15 cellular contexts compared by ENCODE assay signal in the genomic region with DNA sequence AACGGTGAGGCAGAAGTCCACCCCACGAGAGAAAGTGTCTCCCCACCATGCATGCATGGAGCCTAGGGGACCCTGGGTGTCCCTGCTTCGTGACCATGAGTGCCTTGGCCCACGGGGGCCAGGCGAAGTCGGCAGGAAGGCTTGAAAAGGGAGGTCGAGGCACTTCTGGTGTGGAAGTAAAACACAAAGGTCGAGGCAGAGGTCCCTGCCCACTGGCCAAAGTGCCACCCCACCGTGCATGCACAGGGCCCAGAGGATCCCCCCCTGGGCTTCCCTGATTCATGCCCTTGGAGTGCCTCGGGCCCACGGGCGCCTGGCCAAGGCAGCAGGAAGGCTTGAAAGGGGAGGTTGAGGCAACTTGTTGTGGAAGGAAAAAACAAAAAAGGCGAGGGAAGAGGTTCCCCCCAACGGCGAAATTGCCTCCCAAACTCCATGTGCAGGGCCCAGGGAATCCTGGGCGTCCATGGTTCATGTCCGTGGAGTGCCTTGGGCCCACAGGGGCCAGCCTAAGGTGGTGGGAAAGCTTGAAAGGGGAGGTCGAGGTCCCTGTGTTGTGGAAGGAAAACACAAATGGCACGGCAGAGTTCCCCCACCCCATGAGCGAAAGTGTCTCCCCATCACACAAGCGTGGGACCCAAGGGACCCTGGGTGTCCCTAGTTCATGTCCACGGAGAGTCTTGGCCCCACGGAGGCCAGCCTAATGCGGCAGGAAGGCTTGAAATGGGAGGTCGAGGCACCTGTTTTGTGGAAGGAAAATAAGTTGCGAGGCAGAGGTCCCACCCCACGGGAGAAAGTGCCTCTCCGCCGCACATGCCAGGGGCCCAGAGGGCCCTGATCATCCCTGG.
DNase-seq lines count a peak whose midpoint lies in the region; ATAC-seq and TF ChIP-seq lines count a peak whose summit lies in the region.
"Had no signal": no experiment of that assay in that cellular context is flagged by ENCODE, and none has a peak within 500 bp of the region (broad histone marks: within the 10 kb centered on the region; RNA-seq: fewer than 3 reads in every experiment).

No MANE protein-coding gene starts in this region.

- DNase-seq in GM10248 (ENCODE audit: extremely low spot score) (peak; percentile 5), iPS-NIHi11 (ENCODE audit: low spot score) (peak; percentile 2), sigmoid colon (peak; percentile 57), HEK293T (ENCODE audit: extremely low spot score) (no peak), NCI-H69 (lab: John Stamatoyannopoulos, UW) (no peak), caudate nucleus (lab: John Stamatoyannopoulos, UW) (no peak)
- peak; percentile 3 for DNase-seq in activated CD8-positive, alpha-beta memory T cell treated with anti-CD3 and anti-CD28 coated beads, Interleukin-2, amount 50 U/mL, for 4 hours
- DNase-seq: activated CD8-positive, alpha-beta T cell treated with anti-CD3 and anti-CD28 coated beads for 36 hours; cerebellar nuclear complex; NCI-H2029; NCI-H82 had no signal

- H3K27me3 ChIP-seq in sigmoid colon, result peaks cover 0 to 16% (median 0%) of the 10 kb centered on the region in 3 donors
- H3K27me3 ChIP-seq: testis had no signal

- POLR2A ChIA-PET in GM10248 (lab: Yijun Ruan, JAX) (no interaction called here), HEK293T (lab: Yijun Ruan, JAX) (no interaction called here)

- H3K27ac ChIP-seq in sigmoid colon, result no peak overlapping the region
- no peak overlapping the region for H3K27ac ChIP-seq in caudate nucleus (ENCODE audit: low read depth, low read length)
- H3K27ac ChIP-seq: epithelial cell of prostate, testis had no signal

- intact Hi-C loops in sigmoid colon (cut with DNase I), result no loop called here

- TF ChIP-seq EP300 in sigmoid colon (IDR thresholded peaks at IDR 0.05), result no peak

- CTCF ChIA-PET in GM10248 (lab: Yijun Ruan, JAX), result no interaction called here
- CTCF ChIA-PET in HEK293T (lab: Yijun Ruan, JAX), result no interaction called here

- no peak for ATAC-seq in HG03280 (IDR thresholded peaks at IDR 0.05; ENCODE audit: unreplicated experiment)
- ATAC-seq: activated CD8-positive, alpha-beta T cell treated with anti-CD3 and anti-CD28 coated beads for 36 hours; activated naive CD4-positive, alpha-beta T cell treated with anti-CD3 and anti-CD28 coated beads, Interleukin-2, amount 50 U/mL, for 72 hours had no signal

- no peak for TF ChIP-seq CTCF in GM10248 (IDR thresholded peaks at IDR 0.05; ENCODE audit: control extremely low read depth, extremely low read depth, low read depth, missing control alignments)
- no peak for TF ChIP-seq CTCF in sigmoid colon (IDR thresholded peaks at IDR 0.05)

- no peaks in the 10 kb centered on the region for H3K4me1 ChIP-seq in sigmoid colon
- H3K4me1 ChIP-seq: testis had no signal

- TF ChIP-seq POLR2A in sigmoid colon (IDR thresholded peaks at IDR 0.05), result no peak

- no peak overlapping the region for H3K4me3 ChIP-seq in sigmoid colon
- H3K4me3 ChIP-seq: testis had no signal

- no peaks in the 10 kb centered on the region for H3K36me3 ChIP-seq in sigmoid colon

- 65% methylated on average over 29 of the region's 29 CpGs for WGBS in sigmoid colon, 2 donors

- peaks cover 0 to 29% (median 4%) of the 10 kb centered on the region in 4 donors for H3K9me3 ChIP-seq in sigmoid colon
- H3K9me3 ChIP-seq: testis had no signal

TF ChIP-seq in HEK293T, 16 proteins besides CTCF, POLR2A, EP300 and RAD21:
- TF ChIP-seq SUZ12 (IDR thresholded peaks at IDR 0.05), result no peak
- TF ChIP-seq L3MBTL2 (conservative IDR thresholded peaks at IDR 0.05), result no peak
- TF ChIP-seq CTBP1 (IDR thresholded peaks at IDR 0.05; ENCODE audit: borderline replicate concordance), result no peak
- no peak for TF ChIP-seq NFRKB (IDR thresholded peaks at IDR 0.05)
- TF ChIP-seq ZNF384 (IDR thresholded peaks at IDR 0.05), result no peak
- TF ChIP-seq SP1 (IDR thresholded peaks at IDR 0.05), result no peak
- no peak for TF ChIP-seq FOXA1 (IDR thresholded peaks at IDR 0.05)
- TF ChIP-seq, protein P1, sequence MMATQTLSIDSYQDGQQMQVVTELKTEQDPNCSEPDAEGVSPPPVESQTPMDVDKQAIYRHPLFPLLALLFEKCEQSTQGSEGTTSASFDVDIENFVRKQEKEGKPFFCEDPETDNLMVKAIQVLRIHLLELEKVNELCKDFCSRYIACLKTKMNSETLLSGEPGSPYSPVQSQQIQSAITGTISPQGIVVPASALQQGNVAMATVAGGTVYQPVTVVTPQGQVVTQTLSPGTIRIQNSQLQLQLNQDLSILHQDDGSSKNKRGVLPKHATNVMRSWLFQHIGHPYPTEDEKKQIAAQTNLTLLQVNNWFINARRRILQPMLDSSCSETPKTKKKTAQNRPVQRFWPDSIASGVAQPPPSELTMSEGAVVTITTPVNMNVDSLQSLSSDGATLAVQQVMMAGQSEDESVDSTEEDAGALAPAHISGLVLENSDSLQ (IDR thresholded peaks at IDR 0.05), result no peak
- TF ChIP-seq FOXK2 (IDR thresholded peaks at IDR 0.05), result no peak

Comparison
In these comparisons a context has a peak if more than half of its experiments do, and no peak if none do; other contexts are left out.
1. DNase-seq: peak in GM10248 (single experiment), activated CD8-positive, alpha-beta memory T cell treated with anti-CD3 and anti-CD28 coated beads, Interleukin-2, amount 50 U/mL, for 4 hours (single experiment), iPS-NIHi11 (single experiment) and sigmoid colon (single experiment); none in HEK293T (single experiment), NCI-H69 (single experiment) and caudate nucleus (0 of 61).